ENCODE assay signal across 8 cellular contexts in the genomic region with DNA sequence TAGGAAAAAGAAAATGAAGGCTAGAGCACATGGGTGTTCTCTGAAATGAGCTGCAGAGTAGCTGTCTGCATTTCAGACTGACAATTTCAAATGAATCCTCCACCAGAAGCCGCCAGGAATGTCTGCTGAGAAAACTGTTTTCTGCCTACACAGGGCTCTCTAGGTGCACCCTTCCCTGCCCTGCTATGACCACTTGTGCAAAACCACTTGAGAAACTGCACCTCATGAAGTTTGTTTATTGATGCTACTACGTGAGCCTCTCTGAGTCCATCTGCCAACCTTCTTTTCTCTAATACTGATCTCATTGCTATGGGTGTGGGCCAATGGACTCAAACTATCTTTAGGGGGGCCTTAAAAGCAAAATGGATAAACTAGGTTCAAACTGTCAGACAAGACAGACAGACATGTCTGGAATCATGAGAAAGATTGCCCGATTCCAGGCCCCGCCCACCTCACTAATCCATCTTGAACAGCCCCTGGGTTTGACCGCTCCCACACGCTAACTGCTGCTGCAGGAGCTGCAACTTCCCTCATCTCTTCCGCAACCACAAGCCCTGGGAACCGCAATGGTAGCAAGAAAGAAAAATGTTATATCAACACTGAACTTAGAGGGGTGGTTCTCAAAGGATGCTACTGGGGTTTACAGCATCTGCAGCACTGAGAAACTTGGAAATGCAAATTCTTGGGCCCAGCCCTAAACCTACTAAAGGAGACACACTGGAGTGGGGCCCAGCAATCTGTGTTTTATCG. TPM values are rescaled to one million over a fixed set of nuclear protein-coding genes. Genes with fewer than 3 reads are reported as not detected.
A peak's percentile ranks its signal among the peaks of the same experiment; 100 is the strongest.
DNase-seq lines count a peak whose midpoint lies in the region; ATAC-seq, FAIRE-seq and TF ChIP-seq lines count a peak whose summit lies in the region.

No MANE protein-coding gene starts in this region.

- H2BK5ac ChIP-seq in mesenchymal stem cell (ENCODE audit: low read depth, low read length, poor library complexity, severe bottlenecking), result no peak overlapping the region

- no peak for FAIRE-seq in urothelium cell line (lab: Jason Lieb, UNC)
- no peak for FAIRE-seq in small intestine (lab: Jason Lieb, UNC)

- no peak overlapping the region for H2BK120ac ChIP-seq in mesenchymal stem cell (ENCODE audit: low read depth, low read length)

- no peak overlapping the region for H3K27ac ChIP-seq in mesenchymal stem cell (ENCODE audit: low read length, poor library complexity, severe bottlenecking)
- no peak overlapping the region for H3K27ac ChIP-seq in small intestine (ENCODE audit: low read depth in 1 of 2, low read length in 1 of 2)

- no peak overlapping the region for H2BK12ac ChIP-seq in mesenchymal stem cell (ENCODE audit: low read length in 2 of 2)

- H3K79me1 ChIP-seq in mesenchymal stem cell (replicated peaks; ENCODE audit: low read length, poor library complexity, severe bottlenecking), result no peaks in the 10 kb centered on the region

- H3K9ac ChIP-seq in mesenchymal stem cell (ENCODE audit: low read length), result no peak overlapping the region

- no peaks in the 10 kb centered on the region for H3K9me3 Mint-ChIP-seq in nephron progenitor cell

- H3K4me3 ChIP-seq in mesenchymal stem cell (ENCODE audit: insufficient read depth in 1 of 2, low read depth in 1 of 2, low read length in 2 of 2) (no peak overlapping the region), small intestine (ENCODE audit: low read depth in 1 of 2, low read length in 2 of 2) (no peak overlapping the region)

- WGBS in mesenchymal stem cell, result 88% methylated on average over 7 of the region's 9 CpGs
- WGBS in small intestine, 3 donors, result 79 to 83% (median 81%) methylated on average over 9 of the region's 9 CpGs

- H3K18ac ChIP-seq in mesenchymal stem cell (ENCODE audit: low read depth in 1 of 2, low read length in 2 of 2), result no peak overlapping the region

- no peak overlapping the region for H3K27ac Mint-ChIP-seq in nephron progenitor cell

- H4K8ac ChIP-seq in mesenchymal stem cell (ENCODE audit: low read length), result no peak overlapping the region

- no peak for TF ChIP-seq CTCF in nephron progenitor cell (IDR thresholded peaks at IDR 0.05)

- ATAC-seq in GM18505 (IDR thresholded peaks at IDR 0.05; ENCODE audit: unreplicated experiment) (peak; percentile 3), GM21723 (IDR thresholded peaks at IDR 0.05; ENCODE audit: unreplicated experiment) (peak; percentile 20)

- no peak overlapping the region for H3K4me3 Mint-ChIP-seq in nephron progenitor cell

- no peak overlapping the region for H2AFZ ChIP-seq in mesenchymal stem cell (ENCODE audit: low read depth, low read length)

- H3K27me3 ChIP-seq in mesenchymal stem cell (ENCODE audit: control insufficient read depth in 1 of 2, insufficient read depth in 1 of 2, low read length in 2 of 2) (no peaks in the 10 kb centered on the region), small intestine (ENCODE audit: control insufficient read depth in 2 of 2, insufficient read depth in 2 of 2, low read length in 2 of 2) (no peaks in the 10 kb centered on the region)

- H3K4me1 ChIP-seq in mesenchymal stem cell (ENCODE audit: control insufficient read depth, insufficient read depth, low read depth, low read length) (peaks cover 1% of the 10 kb centered on the region), small intestine (ENCODE audit: control insufficient read depth in 2 of 2, insufficient read depth in 1 of 2, low read depth in 1 of 2, low read length in 1 of 2) (no peaks in the 10 kb centered on the region)

- no peak overlapping the region for H3K23ac ChIP-seq in mesenchymal stem cell (ENCODE audit: low read length in 2 of 2)

- H3K9me3 ChIP-seq in mesenchymal stem cell (ENCODE audit: control insufficient read depth, low read length) (no peaks in the 10 kb centered on the region), small intestine (ENCODE audit: control insufficient read depth, low read depth) (no peaks in the 10 kb centered on the region)

- TF ChIP-seq POLR2A in GM18505 (IDR thresholded peaks at IDR 0.05; ENCODE audit: borderline replicate concordance, extremely low read depth, insufficient read depth, insufficient read length), result no peak

- H3K4me1 Mint-ChIP-seq in nephron progenitor cell, result peaks cover 42% of the 10 kb centered on the region

- no peak overlapping the region for H2BK15ac ChIP-seq in mesenchymal stem cell (ENCODE audit: low read depth, poor library complexity, severe bottlenecking)

- H3K27me3 Mint-ChIP-seq in nephron progenitor cell (ENCODE audit: low read depth, poor library complexity), result no peaks in the 10 kb centered on the region

- DNase-seq in MV-4-11 (lab: John Stamatoyannopoulos, UW) (peak; percentile 96), mesenchymal stem cell (peak; percentile 26), urothelium cell line (ENCODE audit: low spot score) (no peak), NCI-H1092 (lab: John Stamatoyannopoulos, UW) (no peak), nephron progenitor cell (no peak), small intestine (no peak)

- no peak overlapping the region for H2AK5ac ChIP-seq in mesenchymal stem cell (ENCODE audit: low read length, severe bottlenecking)

- H3K4me2 ChIP-seq in mesenchymal stem cell (ENCODE audit: low read length, poor library complexity, severe bottlenecking), result no peak overlapping the region

- H3K36me3 Mint-ChIP-seq in nephron progenitor cell (ENCODE audit: low read depth), result no peaks in the 10 kb centered on the region

- no peak overlapping the region for H3K14ac ChIP-seq in mesenchymal stem cell (ENCODE audit: low read length in 2 of 2)

- no peak overlapping the region for H4K91ac ChIP-seq in mesenchymal stem cell (ENCODE audit: low read length)

- H3K36me3 ChIP-seq in mesenchymal stem cell (ENCODE audit: control insufficient read depth in 1 of 2, insufficient read depth in 2 of 2, low read depth in 1 of 2, low read length in 2 of 2) (no peaks in the 10 kb centered on the region), small intestine (ENCODE audit: control insufficient read depth in 2 of 2, insufficient read depth in 2 of 2, low read length in 2 of 2) (no peaks in the 10 kb centered on the region)

- no peak overlapping the region for H3K4ac ChIP-seq in mesenchymal stem cell (ENCODE audit: low read depth in 1 of 2, low read length in 2 of 2)

RNA-seq across cellular contexts. Expression of a gene that starts 9.0 kb away (rescaled TPM):
- polyA plus RNA-seq in mesenchymal stem cell (2013, experiment 1 of 2), result 52.7 TPM
- 59.2 TPM for polyA plus RNA-seq in mesenchymal stem cell (2013, experiment 2 of 2)
- polyA plus RNA-seq in small intestine, result 10 to 100 TPM; 18.9 to 67.2 (median 29.1) TPM

Comparison
In these comparisons a context has a peak if more than half of its experiments do, and no peak if none do; other contexts are left out.
1. DNase-seq: peak in MV-4-11 (single experiment) and mesenchymal stem cell (single experiment); none in urothelium cell line (single experiment), NCI-H1092 (single experiment), nephron progenitor cell (single experiment) and small intestine (single experiment).